Comparison of ENCODE assay signal across 21 cellular contexts in genomic region chr5:143128412-143129071, GRCh38.
DNase-seq lines count a peak whose midpoint lies in the region; ATAC-seq, FAIRE-seq and TF ChIP-seq lines count a peak whose summit lies in the region.
"Had no signal": no experiment of that assay in that cellular context is flagged by ENCODE, and none has a peak within 500 bp of the region (broad histone marks: within the 10 kb centered on the region; RNA-seq: fewer than 3 reads in every experiment).

No MANE protein-coding gene starts in this region.

- POLR2A ChIA-PET in WTC11 (lab: Charles Lee) = no interaction called here

- TF ChIP-seq POLR2A in GM12891 (IDR thresholded peaks at IDR 0.05; ENCODE audit: low read depth, low read length) = 0 out of 2 replicates have a peak, but pooled peaks have one; percentile 29
- TF ChIP-seq POLR2A in gastrocnemius medialis (IDR thresholded peaks at IDR 0.05) = peak in 1 of 2 donors; percentile 33

- H3K79me2 ChIP-seq in keratinocyte (ENCODE audit: control insufficient read depth, insufficient read depth, low read length) = no peaks in the 10 kb centered on the region

- peak overlapping the region; percentile 42 for H2AFZ ChIP-seq in keratinocyte (ENCODE audit: control insufficient read depth, low read length)
- H2AFZ ChIP-seq: PC-9 had no signal

- no peak overlapping the region for H3K4me3 Mint-ChIP-seq in WTC11
- H3K4me3 Mint-ChIP-seq: stimulated activated effector memory CD8-positive, alpha-beta T cell treated with anti-CD3 and anti-CD28 coated beads, Interleukin-12 subunit alpha, Interleukin-12 subunit beta, amount 100 ng/mL, for 72 hours had no signal

- DNase-seq in GM12891 (ENCODE audit: insufficient read length, low spot score) (no peak), SHP77 treated with DMSO at 0.1 percent for 48 hours (lab: John Stamatoyannopoulos, UW) (peak; percentile 51), keratinocyte (ENCODE audit: low read depth, low spot score) (no peak), gastrocnemius medialis (peak in 1 of 2 donors; percentile 14), NCI-H2227 (lab: John Stamatoyannopoulos, UW; ENCODE audit: unreplicated experiment) (no peak), RKO (ENCODE audit: low spot score) (no peak), WTC11 (ENCODE audit: low spot score) (no peak)
- no peak for DNase-seq in effector CD8-positive, alpha-beta T cell (lab: John Stamatoyannopoulos, UW)
- DNase-seq: activated gamma-delta T cell treated with Interleukin-2 at 50 U/mL for 16 hours, BE2C, DMS53, hypothalamus, NCI-H1436, NCI-H446, PC-9, right lobe of liver had no signal

- H3K9me1 ChIP-seq in keratinocyte (ENCODE audit: control insufficient read depth, extremely low read depth, insufficient read depth, low read length) = no peaks in the 10 kb centered on the region

- H3K4me1 ChIP-seq in keratinocyte (ENCODE audit: control insufficient read depth, extremely low read depth, insufficient read depth, low read length) (no peaks in the 10 kb centered on the region), gastrocnemius medialis (peaks cover 78 to 81% of the 10 kb centered on the region in 2 donors)

- peaks cover 16% of the 10 kb centered on the region for H3K4me1 Mint-ChIP-seq in WTC11

- H3K27me3 Mint-ChIP-seq in WTC11 (ENCODE audit: low read depth) = no peaks in the 10 kb centered on the region

- no peak overlapping the region for H3K9ac ChIP-seq in keratinocyte (ENCODE audit: control insufficient read depth, extremely low read depth, insufficient read depth, low read length)
- H3K9ac ChIP-seq: KMS-11 had no signal

- no peaks in the 10 kb centered on the region for H3K9me3 Mint-ChIP-seq in WTC11
- H3K9me3 Mint-ChIP-seq: stimulated activated effector memory CD8-positive, alpha-beta T cell treated with anti-CD3 and anti-CD28 coated beads, Interleukin-12 subunit alpha, Interleukin-12 subunit beta, amount 100 ng/mL, for 72 hours had no signal

- in situ Hi-C loops in gastrocnemius medialis (cut with MboI; ENCODE audit: low sequenced_read_pairs in 4 of 4) = loop anchor here in 3 of 4 donors (25.0 kb wide), 2 partner anchors 91 to 259 kb away; no protein-coding TSS in a partner anchor

- no peak overlapping the region for H3K27ac Mint-ChIP-seq in WTC11
- H3K27ac Mint-ChIP-seq: stimulated activated effector memory CD8-positive, alpha-beta T cell treated with anti-CD3 and anti-CD28 coated beads, Interleukin-12 subunit alpha, Interleukin-12 subunit beta, amount 100 ng/mL, for 72 hours had no signal

- dilution Hi-C loops in keratinocyte (cut with MboI; ENCODE audit: extremely low pct_ligation_motif_present, low sequenced_read_pairs) = no loop called here

- TF ChIP-seq CTCF in keratinocyte (optimal IDR thresholded peaks at IDR 0.05 in 1 of 3, IDR thresholded peaks at IDR 0.05 in 1 of 3, conservative IDR thresholded peaks at IDR 0.05 in 1 of 3; ENCODE audit: extremely low read depth in 1 of 3, insufficient read depth in 2 of 3, low read length in 3 of 3) = no peak
- TF ChIP-seq CTCF in gastrocnemius medialis (IDR thresholded peaks at IDR 0.05 in 4 of 5, conservative IDR thresholded peaks at IDR 0.05 in 1 of 5) = no peak
- no peak for TF ChIP-seq CTCF in WTC11 (IDR thresholded peaks at IDR 0.05)

- H3K4me3 ChIP-seq in keratinocyte (ENCODE audit: control insufficient read depth in 2 of 3, extremely low read depth in 1 of 3, insufficient read depth in 2 of 3, low read depth in 1 of 3, low read length in 3 of 3) = no peak overlapping the region
- H3K4me3 ChIP-seq in gastrocnemius medialis = peak overlapping the region in 3 of 4 donors; percentile 26 to 37 (median 37)
- H3K4me3 ChIP-seq: coronary artery, PC-9, right lobe of liver had no signal

- H3K4me2 ChIP-seq in keratinocyte (ENCODE audit: control insufficient read depth, extremely low read depth, insufficient read depth, low read depth, low read length) = no peak overlapping the region
- H3K4me2 ChIP-seq: KMS-11, PC-9 had no signal

- CTCF ChIA-PET in WTC11 (lab: Charles Lee) = interaction anchor here (1.5 kb wide), 1 partner anchor 35 kb away, joined by 3 read pairs; no protein-coding TSS in a partner anchor

- ATAC-seq in gastrocnemius medialis (peak; percentile 81 to 83), WTC11 (no peak)
- ATAC-seq: left lobe of liver; right lobe of liver; stimulated activated effector memory CD8-positive, alpha-beta T cell treated with anti-CD3 and anti-CD28 coated beads, Interleukin-12 subunit alpha, Interleukin-12 subunit beta, amount 100 ng/mL, for 72 hours had no signal

- H3K27ac ChIP-seq in keratinocyte (ENCODE audit: control insufficient read depth, insufficient read depth, low read length) (no peak overlapping the region), gastrocnemius medialis (peak overlapping the region; percentile 90 to 97 (median 95))
- H3K27ac ChIP-seq: coronary artery, KMS-11, PC-9, right lobe of liver had no signal

- intact Hi-C loops in gastrocnemius medialis (cut with DNase I; ENCODE audit: low total_unique reads) = loop anchor here (2.0 kb wide), 1 partner anchor 72 kb away; no protein-coding TSS in a partner anchor

- H3K27me3 ChIP-seq in keratinocyte (ENCODE audit: control insufficient read depth, extremely low read depth, insufficient read depth, low read length) (no peaks in the 10 kb centered on the region), gastrocnemius medialis (no peaks in the 10 kb centered on the region)
- H3K27me3 ChIP-seq: BE2C, right lobe of liver had no signal

- no peaks in the 10 kb centered on the region for H3K36me3 Mint-ChIP-seq in WTC11
- H3K36me3 Mint-ChIP-seq: stimulated activated effector memory CD8-positive, alpha-beta T cell treated with anti-CD3 and anti-CD28 coated beads, Interleukin-12 subunit alpha, Interleukin-12 subunit beta, amount 100 ng/mL, for 72 hours had no signal

- H4K20me1 ChIP-seq in keratinocyte (ENCODE audit: control insufficient read depth, extremely low read depth, insufficient read depth, low read length) = no peaks in the 10 kb centered on the region

- peak; percentile 66 for FAIRE-seq in GM12891 (lab: Jason Lieb, UNC)
- FAIRE-seq in keratinocyte (lab: Jason Lieb, UNC) = peak; percentile 41
- FAIRE-seq: astrocyte had no signal

- H3K9me3 ChIP-seq in keratinocyte (ENCODE audit: control insufficient read depth, low read depth, low read length) = no peaks in the 10 kb centered on the region
- H3K9me3 ChIP-seq in gastrocnemius medialis = no peaks in the 10 kb centered on the region
- H3K9me3 ChIP-seq: BE2C, right lobe of liver had no signal

- H3K36me3 ChIP-seq in keratinocyte (ENCODE audit: control insufficient read depth in 2 of 2, extremely low read depth in 1 of 2, insufficient read depth in 2 of 2, low read length in 2 of 2) = no peaks in the 10 kb centered on the region
- H3K36me3 ChIP-seq in gastrocnemius medialis = no peaks in the 10 kb centered on the region
- H3K36me3 ChIP-seq: BE2C, right lobe of liver had no signal

TF ChIP-seq in GM12891, 5 proteins besides CTCF, POLR2A, EP300 and RAD21:
- TF ChIP-seq PAX5 (IDR thresholded peaks at IDR 0.05; ENCODE audit: insufficient read depth, low read length, severe bottlenecking) (no peak), TAF1 (IDR thresholded peaks at IDR 0.05; ENCODE audit: low read depth, low read length) (0 out of 2 replicates have a peak, but pooled peaks have one; percentile 14)

TF ChIP-seq in WTC11, 78 proteins besides CTCF, POLR2A, EP300 and RAD21:
- TF ChIP-seq MYBL2 (CRISPR knock-in tag; IDR thresholded peaks at IDR 0.05) (no peak), NFYB (CRISPR knock-in tag; conservative IDR thresholded peaks at IDR 0.05; ENCODE audit: low read depth) (no peak), MAX (CRISPR knock-in tag; IDR thresholded peaks at IDR 0.05) (no peak), NR2C2 (CRISPR knock-in tag; IDR thresholded peaks at IDR 0.05) (no peak), E2F1 (CRISPR knock-in tag; IDR thresholded peaks at IDR 0.05) (no peak), E2F4 (CRISPR knock-in tag; IDR thresholded peaks at IDR 0.05; ENCODE audit: borderline replicate concordance, low read depth) (no peak), ZNF263 (CRISPR knock-in tag; IDR thresholded peaks at IDR 0.05; ENCODE audit: low read depth) (no peak)

Comparison
In these comparisons a context has a peak if more than half of its experiments do, and no peak if none do; other contexts are left out.
1. H3K4me3 ChIP-seq: peak in gastrocnemius medialis (3 of 4); none in keratinocyte (0 of 3).